24 cellular contexts compared by ENCODE assay signal in genomic region chrX:17005712-17006372, GRCh38. TPM values are rescaled to one million over a fixed set of nuclear protein-coding genes. Genes with fewer than 3 reads are reported as not detected.
DNase-seq lines count a peak whose midpoint lies in the region; ATAC-seq and TF ChIP-seq lines count a peak whose summit lies in the region.
"Had no signal": no experiment of that assay in that cellular context is flagged by ENCODE, and none has a peak within 500 bp of the region (broad histone marks: within the 10 kb centered on the region; RNA-seq: fewer than 3 reads in every experiment).

No MANE protein-coding gene starts in this region.

- TF ChIP-seq CTCF in HL-60 (IDR thresholded peaks at IDR 0.05; ENCODE audit: insufficient read depth, low read length) (no peak), fibroblast of mammary gland (conservative IDR thresholded peaks at IDR 0.05; ENCODE audit: control insufficient read depth, insufficient read depth, low read depth, low read length) (no peak), nephron (IDR thresholded peaks at IDR 0.05; ENCODE audit: unreplicated experiment in 3 of 3) (no peak), body of pancreas (IDR thresholded peaks at IDR 0.05) (no peak), GM20000 (IDR thresholded peaks at IDR 0.05; ENCODE audit: extremely low read depth, missing control alignments) (no peak)

- H3K9me3 Mint-ChIP-seq in nephron = no peaks in the 10 kb centered on the region
- H3K9me3 Mint-ChIP-seq: activated naive CD8-positive, alpha-beta T cell treated with anti-CD3 and anti-CD28 coated beads for 36 hours; naive thymus-derived CD8-positive, alpha-beta T cell; stimulated activated naive CD8-positive, alpha-beta T cell treated with anti-CD3 and anti-CD28 coated beads, Interleukin-15, Interleukin-2, amounts not matched to agents 100 ng/mL and 50 ng/mL, for 24 hours had no signal

- H3K4me3 ChIP-seq in HL-60 (replicated peaks; ENCODE audit: insufficient read depth, low read length) (no peak overlapping the region; the same call in 1 of the 2 replicates), fibroblast of mammary gland (ENCODE audit: control insufficient read depth, low read depth, low read length) (no peak overlapping the region), body of pancreas (no peak overlapping the region)
- H3K4me3 ChIP-seq: cardiac muscle cell, dorsolateral prefrontal cortex, SK-N-MC, transverse colon had no signal

- intact Hi-C loops in body of pancreas (cut with DNase I) = no loop called here

- H3K36me3 ChIP-seq in body of pancreas (replicated peaks in 1 of 2; ENCODE audit: insufficient read depth in 1 of 2, low read depth in 2 of 2) = no peaks in the 10 kb centered on the region
- H3K36me3 ChIP-seq: cardiac muscle cell, transverse colon had no signal

- ATAC-seq in body of pancreas = no peak
- ATAC-seq: activated CD4-positive, CD25-positive, alpha-beta regulatory T cell treated with anti-CD3 and anti-CD28 coated beads, Interleukin-2, amount 50 U/mL, for 24 hours; naive thymus-derived CD8-positive, alpha-beta T cell had no signal

- DNase-seq in HL-60 (ENCODE audit: low read depth in 1 of 2, low spot score in 1 of 2) (peak in 1 of 2 experiments; percentile 47), SKM-1 treated with dmso at 0.1 percent for 144 hours (lab: John Stamatoyannopoulos, UW; ENCODE audit: unreplicated experiment) (peak; percentile 49), fibroblast of mammary gland (ENCODE audit: low read depth) (peak; percentile 42), body of pancreas (no peak), GM20000 (ENCODE audit: low spot score) (no peak)
- no peak for DNase-seq in activated effector memory CD4-positive, alpha-beta T cell treated with anti-CD3 and anti-CD28 coated beads, Interleukin-2, amount 50 U/mL, for 16 hours
- DNase-seq in activated CD4-positive, alpha-beta T cell treated with anti-CD3 and anti-CD28 coated beads, Interleukin-2, amount 50 U/mL, for 48 hours = no peak
- DNase-seq: activated naive CD8-positive, alpha-beta T cell treated with anti-CD3 and anti-CD28 coated beads for 36 hours; Caco-2; dorsolateral prefrontal cortex; erythroblast; Kasumi-1; naive thymus-derived CD8-positive, alpha-beta T cell; NCI-H1436; NCI-H69; T-helper 9 cell; transverse colon had no signal

- TF ChIP-seq POLR2A in body of pancreas (IDR thresholded peaks at IDR 0.05) = no peak

- no peaks in the 10 kb centered on the region for H3K36me3 Mint-ChIP-seq in nephron (ENCODE audit: low read depth)
- H3K36me3 Mint-ChIP-seq: activated naive CD8-positive, alpha-beta T cell treated with anti-CD3 and anti-CD28 coated beads for 36 hours; naive thymus-derived CD8-positive, alpha-beta T cell had no signal

- WGBS in body of pancreas, 2 donors = 84 to 96% methylated on average over 3 of the region's 3 CpGs

- H3K27ac ChIP-seq in HL-60 (replicated peaks) (peak overlapping the region; percentile 38), body of pancreas (no peak overlapping the region)
- H3K27ac ChIP-seq: cardiac muscle cell, parathyroid adenoma, SK-N-MC, transverse colon had no signal

- H3K4me3 Mint-ChIP-seq in nephron = peak overlapping the region; percentile 22 to 65 (median 53)
- H3K4me3 Mint-ChIP-seq: activated naive CD8-positive, alpha-beta T cell treated with anti-CD3 and anti-CD28 coated beads for 36 hours; naive thymus-derived CD8-positive, alpha-beta T cell; stimulated activated naive CD8-positive, alpha-beta T cell treated with anti-CD3 and anti-CD28 coated beads, Interleukin-15, Interleukin-2, amounts not matched to agents 100 ng/mL and 50 ng/mL, for 24 hours had no signal

- H3K27me3 ChIP-seq in HL-60 (ENCODE audit: insufficient read depth, poor library complexity, severe bottlenecking) = no peaks in the 10 kb centered on the region
- H3K27me3 ChIP-seq in body of pancreas = no peaks in the 10 kb centered on the region
- H3K27me3 ChIP-seq: cardiac muscle cell, transverse colon had no signal

- H3K9me3 ChIP-seq in body of pancreas = no peaks in the 10 kb centered on the region
- H3K9me3 ChIP-seq: Caco-2, transverse colon had no signal

- H3K4me1 ChIP-seq in body of pancreas = peaks cover 24% of the 10 kb centered on the region
- H3K4me1 ChIP-seq: Caco-2, parathyroid adenoma had no signal

- H3K4me1 Mint-ChIP-seq in nephron = peaks cover 52% of the 10 kb centered on the region

- H3K27me3 Mint-ChIP-seq in nephron (ENCODE audit: low read depth) = peaks cover 9% of the 10 kb centered on the region
- H3K27me3 Mint-ChIP-seq: stimulated activated naive CD8-positive, alpha-beta T cell treated with anti-CD3 and anti-CD28 coated beads, Interleukin-15, Interleukin-2, amounts not matched to agents 100 ng/mL and 50 ng/mL, for 24 hours had no signal

- H3K27ac Mint-ChIP-seq in nephron = peak overlapping the region; percentile 69 to 82 (median 74)
- H3K27ac Mint-ChIP-seq: activated naive CD8-positive, alpha-beta T cell treated with anti-CD3 and anti-CD28 coated beads for 36 hours; naive thymus-derived CD8-positive, alpha-beta T cell; stimulated activated naive CD8-positive, alpha-beta T cell treated with anti-CD3 and anti-CD28 coated beads, Interleukin-15, Interleukin-2, amounts not matched to agents 100 ng/mL and 50 ng/mL, for 24 hours had no signal

RNA-seq across cellular contexts. Expression of gene REPS2, which starts 59.4 kb away (rescaled TPM):
- 10 to 100 TPM; 15.8 to 19.7 TPM for total RNA-seq in body of pancreas
- total RNA-seq: activated CD8-positive, alpha-beta memory T cell treated with anti-CD3 and anti-CD28 coated beads for 36 hours; activated naive CD8-positive, alpha-beta T cell treated with anti-CD3 and anti-CD28 coated beads for 36 hours had no signal

Comparison
In these comparisons a context has a peak if more than half of its experiments do, and no peak if none do; other contexts are left out.
1. DNase-seq: peak in SKM-1 treated with dmso at 0.1 percent for 144 hours (single experiment) and fibroblast of mammary gland (single experiment); none in activated effector memory CD4-positive, alpha-beta T cell treated with anti-CD3 and anti-CD28 coated beads, Interleukin-2, amount 50 U/mL, for 16 hours (single experiment), activated CD4-positive, alpha-beta T cell treated with anti-CD3 and anti-CD28 coated beads, Interleukin-2, amount 50 U/mL, for 48 hours (0 of 2), body of pancreas (0 of 4) and GM20000 (single experiment).